In genomic region chr10:1137499-1138163, GRCh38 we compare ENCODE assay signal across 25 cellular contexts.
"Had no signal": no experiment of that assay in that cellular context is flagged by ENCODE, and none has a peak within 500 bp of the region (broad histone marks: within the 10 kb centered on the region; RNA-seq: fewer than 3 reads in every experiment).

No MANE protein-coding gene starts in this region.

- H3K4me2 ChIP-seq: SK-N-SH had no signal

- DNase-seq: activated CD4-positive, alpha-beta memory T cell treated with anti-CD3 and anti-CD28 coated beads for 36 hours; activated CD4-positive, alpha-beta T cell treated with anti-CD3 and anti-CD28 coated beads, Interleukin-2, amount 10 ng/mL, durations not matched to agents 7 days and 5 days; activated CD4-positive, CD25-positive, alpha-beta regulatory T cell; activated gamma-delta T cell; activated naive CD4-positive, alpha-beta T cell treated with anti-CD3 and anti-CD28 coated beads for 36 hours; activated T-cell treated with anti-CD3 and anti-CD28 coated beads for 4 hours; activated T-cell treated with anti-CD3 and anti-CD28 coated beads, Interleukin-2, amount 50 U/mL, for 48 hours; amygdala; Kasumi-1; NCI-H1105 treated with DMSO at 0.1 percent for 48 hours; NCI-H1436 treated with DMSO at 0.1 percent for 48 hours; NCI-H187; NCI-H2081; NCI-H510A treated with DMSO at 0.1 percent for 48 hours; NCI-H69; Peyer's patch; Right ventricle myocardium superior; SJCRH30; SK-N-SH; T-helper 1 cell had no signal

- H3K36me3 ChIP-seq: Peyer's patch, SJCRH30 had no signal

- H3K4me1 Mint-ChIP-seq: brain had no signal

- H3K9me3 ChIP-seq: Peyer's patch, SJCRH30, SK-N-SH had no signal

- H3K27me3 Mint-ChIP-seq: activated CD4-positive, alpha-beta memory T cell treated with anti-CD3 and anti-CD28 coated beads for 36 hours; brain had no signal

- H3K4me3 Mint-ChIP-seq: activated CD4-positive, alpha-beta memory T cell treated with anti-CD3 and anti-CD28 coated beads for 36 hours; activated CD4-positive, alpha-beta T cell treated with anti-CD3 and anti-CD28 coated beads, Interleukin-2, amount 10 ng/mL, durations not matched to agents 7 days and 5 days; activated naive CD4-positive, alpha-beta T cell treated with anti-CD3 and anti-CD28 coated beads for 36 hours; activated naive CD8-positive, alpha-beta T cell; activated T-helper 17 cell treated with anti-CD3 and anti-CD28 coated beads, Interleukin-2, amount 50 U/mL, for 72 hours; brain had no signal

- H3K27ac ChIP-seq: Peyer's patch, RWPE1, SJCRH30, VCaP had no signal

- H3K9ac ChIP-seq: SK-N-SH had no signal

- ATAC-seq: activated T-helper 17 cell treated with anti-CD3 and anti-CD28 coated beads, Interleukin-2, amount 50 U/mL, for 72 hours had no signal

- H3K27me3 ChIP-seq: Peyer's patch, SJCRH30 had no signal

- H3K4me1 ChIP-seq: Peyer's patch, SJCRH30 had no signal

- H3K4me3 ChIP-seq: Peyer's patch, SJCRH30 had no signal

- H3K27ac Mint-ChIP-seq: activated CD4-positive, alpha-beta memory T cell treated with anti-CD3 and anti-CD28 coated beads for 36 hours; activated CD4-positive, alpha-beta T cell treated with anti-CD3 and anti-CD28 coated beads, Interleukin-2, amount 10 ng/mL, durations not matched to agents 7 days and 5 days; activated naive CD4-positive, alpha-beta T cell treated with anti-CD3 and anti-CD28 coated beads for 36 hours; activated naive CD8-positive, alpha-beta T cell; activated T-helper 17 cell treated with anti-CD3 and anti-CD28 coated beads, Interleukin-2, amount 50 U/mL, for 72 hours; brain had no signal
